17 cellular contexts compared by ENCODE assay signal in the genomic region with DNA sequence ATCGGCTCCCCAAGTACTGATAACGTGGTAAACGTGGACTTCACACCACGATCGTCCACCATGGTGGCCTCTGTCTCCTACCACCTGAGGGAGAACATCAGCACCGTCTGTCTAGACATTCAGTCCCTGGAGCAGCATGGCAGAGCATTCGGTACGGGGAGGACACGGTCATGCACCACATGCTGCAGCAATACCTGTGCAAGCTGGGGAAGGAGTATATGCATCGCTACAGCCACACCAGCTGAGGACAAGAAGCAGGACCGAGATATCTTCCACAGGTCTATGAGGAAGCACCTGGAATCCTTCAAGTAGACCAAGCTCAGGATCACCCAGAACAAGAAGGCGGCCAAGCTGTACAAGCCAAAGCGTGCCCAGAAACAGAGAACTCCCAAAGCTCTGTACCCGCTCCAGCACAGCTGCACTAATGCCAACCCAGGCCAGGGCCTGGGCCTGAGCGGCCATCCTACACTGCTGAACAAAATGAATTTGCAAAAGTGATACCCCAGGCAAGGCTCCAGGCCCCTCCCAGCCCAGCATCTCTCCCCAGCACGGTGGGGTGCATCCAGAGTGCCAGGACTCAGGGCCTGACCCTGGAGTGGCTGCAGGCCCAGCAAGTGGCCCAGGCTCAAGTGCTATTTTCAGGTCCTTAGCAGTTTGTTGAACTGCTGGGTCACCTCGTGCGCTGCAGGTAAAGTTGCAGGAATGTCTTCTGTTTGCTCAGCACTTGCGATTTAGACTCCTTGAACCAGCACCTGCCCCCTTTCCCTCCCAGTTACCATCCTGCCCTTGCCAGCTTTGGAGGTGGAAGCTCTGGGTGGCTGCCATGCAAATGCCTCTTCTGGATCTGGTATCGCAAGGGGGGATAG.
DNase-seq lines count a peak whose midpoint lies in the region; ATAC-seq, FAIRE-seq and TF ChIP-seq lines count a peak whose summit lies in the region.
"Had no signal": no experiment of that assay in that cellular context is flagged by ENCODE, and none has a peak within 500 bp of the region (broad histone marks: within the 10 kb centered on the region; RNA-seq: fewer than 3 reads in every experiment).

No MANE protein-coding gene starts in this region.

- H3K4me1 ChIP-seq in right atrium auricular region (no peaks in the 10 kb centered on the region), osteoblast (ENCODE audit: insufficient read depth, low read length) (no peaks in the 10 kb centered on the region)
- H3K4me1 ChIP-seq: SJSA1 had no signal

- no peaks in the 10 kb centered on the region for H3K79me2 ChIP-seq in osteoblast (ENCODE audit: insufficient read depth, low read length)

- no peaks in the 10 kb centered on the region for H3K9me3 ChIP-seq in right atrium auricular region
- no peaks in the 10 kb centered on the region for H3K9me3 ChIP-seq in osteoblast (ENCODE audit: low read depth, low read length)
- H3K9me3 ChIP-seq: SJSA1 had no signal

- DNase-seq in right atrium auricular region (ENCODE audit: low spot score) (peak; percentile 38), left cardiac atrium (no peak), bronchial epithelial cell (ENCODE audit: low read depth) (no peak), osteoblast (ENCODE audit: insufficient read length, low spot score, missing footprints) (peak; percentile 8)
- no peak for DNase-seq in activated effector memory CD4-positive, alpha-beta T cell treated with anti-CD3 and anti-CD28 coated beads, Interleukin-2, amount 50 U/mL, for 16 hours
- DNase-seq: DMS153, Karpas-422, MM.1S, NCI-H2029 had no signal

- intact Hi-C loops in left cardiac atrium (cut with DNase I) = no loop called here

- FAIRE-seq in bronchial epithelial cell (lab: Jason Lieb, UNC) = peak; percentile 32
- FAIRE-seq: A204.1, GM12878, H1 had no signal

- H3K36me3 ChIP-seq in right atrium auricular region (no peaks in the 10 kb centered on the region), bronchial epithelial cell (ENCODE audit: control insufficient read depth, insufficient read depth, low read length) (no peaks in the 10 kb centered on the region), osteoblast (ENCODE audit: insufficient read depth, low read length) (no peaks in the 10 kb centered on the region)
- H3K36me3 ChIP-seq: SJSA1 had no signal

- H3K4me3 ChIP-seq in right atrium auricular region (no peak overlapping the region), bronchial epithelial cell (ENCODE audit: low read depth, low read length) (no peak overlapping the region), osteoblast (ENCODE audit: insufficient read depth, low read length) (no peak overlapping the region)
- H3K4me3 ChIP-seq: GM12878, SJSA1 had no signal

- H3K27me3 ChIP-seq in right atrium auricular region = no peaks in the 10 kb centered on the region
- H3K27me3 ChIP-seq in bronchial epithelial cell (ENCODE audit: control insufficient read depth, insufficient read depth, low read length) = no peaks in the 10 kb centered on the region
- peaks cover 11% of the 10 kb centered on the region for H3K27me3 ChIP-seq in osteoblast (ENCODE audit: insufficient read depth, low read length)
- H3K27me3 ChIP-seq: SJSA1 had no signal

- H3K27ac ChIP-seq in right atrium auricular region (no peak overlapping the region), osteoblast (ENCODE audit: low read depth, low read length) (no peak overlapping the region)
- H3K27ac ChIP-seq: C4-2B, SJSA1 had no signal

- H2AFZ ChIP-seq in osteoblast (ENCODE audit: low read length) = no peak overlapping the region

- no peaks in the 10 kb centered on the region for H4K20me1 ChIP-seq in osteoblast (ENCODE audit: insufficient read depth, low read length)

- no peak overlapping the region for H3K4me2 ChIP-seq in osteoblast (ENCODE audit: insufficient read depth, low read length)

- ATAC-seq in left cardiac atrium (no peak), GM21381 (IDR thresholded peaks at IDR 0.05; ENCODE audit: unreplicated experiment) (no peak), GM18858 (IDR thresholded peaks at IDR 0.05; ENCODE audit: unreplicated experiment) (no peak), HG02840 (IDR thresholded peaks at IDR 0.05; ENCODE audit: low FRiP score, unreplicated experiment) (no peak)
- ATAC-seq: GM12878 had no signal

- TF ChIP-seq CTCF in right atrium auricular region (IDR thresholded peaks at IDR 0.05) (no peak), bronchial epithelial cell (IDR thresholded peaks at IDR 0.05; ENCODE audit: insufficient read depth, low read length, severe bottlenecking) (no peak), osteoblast (IDR thresholded peaks at IDR 0.05; ENCODE audit: extremely low read depth, low read depth, low read length) (no peak)

Comparison
In these comparisons a context has a peak if more than half of its experiments do, and no peak if none do; other contexts are left out.
1. DNase-seq: peak in right atrium auricular region (single experiment) and osteoblast (single experiment); none in left cardiac atrium (single experiment), bronchial epithelial cell (single experiment) and activated effector memory CD4-positive, alpha-beta T cell treated with anti-CD3 and anti-CD28 coated beads, Interleukin-2, amount 50 U/mL, for 16 hours (single experiment).